ENCODE assay signal across 10 cellular contexts in genomic region chr7:28151965-28152364, GRCh38. TPM values are rescaled to one million over a fixed set of nuclear protein-coding genes. Genes with fewer than 3 reads are reported as not detected.
A peak's percentile ranks its signal among the peaks of the same experiment; 100 is the strongest.
DNase-seq lines count a peak whose midpoint lies in the region; ATAC-seq and TF ChIP-seq lines count a peak whose summit lies in the region.
"Had no signal": no experiment of that assay in that cellular context is flagged by ENCODE, and none has a peak within 500 bp of the region (broad histone marks: within the 10 kb centered on the region; RNA-seq: fewer than 3 reads in every experiment).

No MANE protein-coding gene starts in this region.

- peaks cover 36% of the 10 kb centered on the region for H3K4me1 ChIP-seq in CD4-positive, alpha-beta memory T cell (ENCODE audit: insufficient read depth, low read length)
- peaks cover 0 to 29% (median 10%) of the 10 kb centered on the region in 4 donors for H3K4me1 ChIP-seq in Peyer's patch

- no peak overlapping the region for H3K27ac ChIP-seq in CD4-positive, alpha-beta memory T cell (ENCODE audit: low read depth, low read length)
- peak overlapping the region in 1 of 4 donors; percentile 27 for H3K27ac ChIP-seq in Peyer's patch

- POLR2A ChIA-PET in CD4-positive, alpha-beta memory T cell (lab: Charles Lee; ENCODE audit: partially characterized antibody) = no interaction called here

- ATAC-seq in GM21390 (IDR thresholded peaks at IDR 0.05; ENCODE audit: unreplicated experiment) (peak; percentile 30), GM21367 (IDR thresholded peaks at IDR 0.05; ENCODE audit: unreplicated experiment) (no peak)

- CTCF ChIA-PET in CD4-positive, alpha-beta memory T cell (lab: Charles Lee; ENCODE audit: partially characterized antibody) = interaction anchor here (1.1 kb wide), 1 partner anchor 27 kb away, joined by 3 read pairs; no protein-coding TSS in a partner anchor

- H3K27ac Mint-ChIP-seq in CD4-positive, alpha-beta memory T cell = peak overlapping the region in 6 of 7 donors; percentile 31 to 65 (median 47)

- no peaks in the 10 kb centered on the region for H3K9me3 ChIP-seq in CD4-positive, alpha-beta memory T cell (ENCODE audit: control insufficient read depth in 1 of 2, low read length in 2 of 2)
- H3K9me3 ChIP-seq in Peyer's patch = no peaks in the 10 kb centered on the region

- H3K27me3 Mint-ChIP-seq in CD4-positive, alpha-beta memory T cell = no peaks in the 10 kb centered on the region

- intact Hi-C loops in CD4-positive, alpha-beta memory T cell (cut with micrococcal nuclease) = no loop called here
- intact Hi-C loops in head of caudate nucleus (cut with DNase I) = no loop called here

- no peak overlapping the region for H3K4me3 ChIP-seq in CD4-positive, alpha-beta memory T cell (ENCODE audit: low read length in 2 of 2)
- H3K4me3 ChIP-seq in Peyer's patch = no peak overlapping the region

- H3K36me3 Mint-ChIP-seq in CD4-positive, alpha-beta memory T cell = peaks cover 0 to 5% of the 10 kb centered on the region in 2 donors

- no peak for TF ChIP-seq POLR2A in Peyer's patch (IDR thresholded peaks at IDR 0.05)

- TF ChIP-seq CTCF in Peyer's patch (IDR thresholded peaks at IDR 0.05) = no peak

- no peaks in the 10 kb centered on the region for H3K36me3 ChIP-seq in CD4-positive, alpha-beta memory T cell (ENCODE audit: insufficient read depth, low read length)
- H3K36me3 ChIP-seq in Peyer's patch = no peaks in the 10 kb centered on the region

- no peaks in the 10 kb centered on the region for H3K9me3 Mint-ChIP-seq in CD4-positive, alpha-beta memory T cell

- H3K27me3 ChIP-seq in CD4-positive, alpha-beta memory T cell (ENCODE audit: insufficient read depth, low read length) = no peaks in the 10 kb centered on the region
- H3K27me3 ChIP-seq in Peyer's patch = no peaks in the 10 kb centered on the region

- peak in 4 of 5 donors; percentile 24 to 40 (median 32) for DNase-seq in CD4-positive, alpha-beta memory T cell
- peak; percentile 51 for DNase-seq in RPMI7951 (ENCODE audit: low read depth)
- DNase-seq in fibroblast of peridontal ligament (ENCODE audit: extremely low read depth) = peak; percentile 19
- DNase-seq in DMS79 treated with DMSO at 0.1 percent for 48 hours (lab: John Stamatoyannopoulos, UW) = no peak
- no peak for DNase-seq in head of caudate nucleus
- DNase-seq in Peyer's patch = no peak
- DNase-seq: activated CD4-positive, alpha-beta T cell treated with anti-CD3 and anti-CD28 coated beads for 48 hours; NCI-H2029 treated with DMSO at 0.1 percent for 48 hours had no signal

- H3K4me3 Mint-ChIP-seq in CD4-positive, alpha-beta memory T cell = peak overlapping the region; percentile 21 to 75 (median 68)

- peaks cover 35 to 46% (median 42%) of the 10 kb centered on the region in 4 donors for H3K4me1 Mint-ChIP-seq in CD4-positive, alpha-beta memory T cell

RNA-seq across cellular contexts. Expression of gene JAZF1, which starts 28.6 kb away (rescaled TPM):
- total RNA-seq in CD4-positive, alpha-beta memory T cell = 1 to 10 TPM; 4.6 to 8.3 TPM
- polyA plus RNA-seq in CD4-positive, alpha-beta memory T cell = 1 to 10 TPM; 3.7 to 4.7 TPM
- 9.1 and 11.3 TPM in 2 replicates for total RNA-seq in RPMI7951 (2014; rRNA removed; shearing (Covaris generic))
- total RNA-seq in Peyer's patch = 10 to 100 TPM in 1 of 4 donors, 1 to 10 TPM in 3; 1.9 to 15.7 (median 2.6) TPM

Comparison
In these comparisons a context has a peak if more than half of its experiments do, and no peak if none do; other contexts are left out.
1. DNase-seq: peak in CD4-positive, alpha-beta memory T cell (4 of 5), RPMI7951 (single experiment) and fibroblast of peridontal ligament (single experiment); none in DMS79 treated with DMSO at 0.1 percent for 48 hours (single experiment), head of caudate nucleus (0 of 42) and Peyer's patch (0 of 3).